In the genomic region with DNA sequence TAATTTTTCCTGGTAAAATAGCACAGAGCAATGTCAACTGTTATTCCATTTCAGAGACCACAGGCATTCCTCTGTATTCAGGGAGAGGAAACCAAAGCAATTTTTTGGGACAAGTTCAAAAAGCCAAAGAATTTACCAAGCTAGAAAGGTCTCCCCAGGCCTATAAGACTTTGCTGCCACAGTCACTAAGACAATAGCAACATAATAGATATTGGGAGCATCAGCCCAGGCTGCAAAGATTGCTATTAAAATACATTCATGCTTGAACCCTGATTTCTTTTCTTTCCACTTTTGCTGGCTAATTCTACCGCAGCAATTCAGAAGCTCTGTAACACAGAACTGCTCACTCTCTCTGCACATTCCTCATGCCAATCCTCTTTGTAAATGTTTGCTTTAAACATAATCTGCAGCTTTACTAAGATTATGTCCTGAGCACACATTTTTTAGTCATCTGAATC, we compare ENCODE assay signal across 13 cellular contexts.
A peak's percentile ranks its signal among the peaks of the same experiment; 100 is the strongest.
DNase-seq lines count a peak whose midpoint lies in the region; ATAC-seq, FAIRE-seq and TF ChIP-seq lines count a peak whose summit lies in the region.
"Had no signal": no experiment of that assay in that cellular context is flagged by ENCODE, and none has a peak within 500 bp of the region (broad histone marks: within the 10 kb centered on the region; RNA-seq: fewer than 3 reads in every experiment).

No MANE protein-coding gene starts in this region.

- H3K27me3 ChIP-seq in bronchial epithelial cell (ENCODE audit: control insufficient read depth, insufficient read depth, low read length), result no peaks in the 10 kb centered on the region

- H3K36me3 Mint-ChIP-seq in type B pancreatic cell, result no peaks in the 10 kb centered on the region
- H3K36me3 Mint-ChIP-seq: memory B cell had no signal

- WGBS in mesodermal cell (ENCODE audit: insufficient coverage in 2 of 2), 2 experiments, result 86 to 92% methylated on average over 1 of the region's 1 CpG

- H3K27me3 Mint-ChIP-seq in type B pancreatic cell, result no peaks in the 10 kb centered on the region
- H3K27me3 Mint-ChIP-seq: central memory CD8-positive, alpha-beta T cell; memory B cell had no signal

- FAIRE-seq in bronchial epithelial cell (lab: Jason Lieb, UNC), result no peak
- FAIRE-seq: G401.6 had no signal

- peak; percentile 78 for DNase-seq in LHCN-M2 (ENCODE audit: low read depth)
- DNase-seq in bronchial epithelial cell (ENCODE audit: low read depth), result peak; percentile 50
- no peak for DNase-seq in type B pancreatic cell (ENCODE audit: extremely low spot score, unreplicated experiment)
- DNase-seq in DMS114 treated with DMSO at 0.1 percent for 48 hours (lab: John Stamatoyannopoulos, UW; ENCODE audit: unreplicated experiment), result no peak
- no peak for DNase-seq in NCI-H187 treated with DMSO at 0.1 percent for 48 hours (lab: John Stamatoyannopoulos, UW)
- DNase-seq: NCI-H1048; NK-92 treated with Interleukin-12 subunit alpha and Interleukin-12 subunit beta, amount 100 ng/mL, for 24 hours had no signal

- no peak for ATAC-seq in HG02970 (IDR thresholded peaks at IDR 0.05; ENCODE audit: low FRiP score, unreplicated experiment)

- H3K4me1 ChIP-seq in mesodermal cell (ENCODE audit: control insufficient read depth, insufficient read depth, low read length, poor library complexity, severe bottlenecking), result peaks cover 36% of the 10 kb centered on the region

- H3K4me3 Mint-ChIP-seq in type B pancreatic cell, result no peak overlapping the region
- H3K4me3 Mint-ChIP-seq: central memory CD8-positive, alpha-beta T cell; memory B cell; T-helper 2 cell treated with Interferon-gamma antibody and Interleukin-4, amounts not matched to agents 5 μg/mL and 100 μg/mL, for 36 hours had no signal

- TF ChIP-seq CTCF in bronchial epithelial cell (IDR thresholded peaks at IDR 0.05; ENCODE audit: insufficient read depth, low read length, severe bottlenecking) (no peak), type B pancreatic cell (conservative IDR thresholded peaks at IDR 0.05) (no peak)

- no peaks in the 10 kb centered on the region for H3K9me3 Mint-ChIP-seq in type B pancreatic cell
- H3K9me3 Mint-ChIP-seq: central memory CD8-positive, alpha-beta T cell; memory B cell; T-helper 2 cell treated with Interferon-gamma antibody and Interleukin-4, amounts not matched to agents 5 μg/mL and 100 μg/mL, for 36 hours had no signal

- no peaks in the 10 kb centered on the region for H3K36me3 ChIP-seq in bronchial epithelial cell (ENCODE audit: control insufficient read depth, insufficient read depth, low read length)
- H3K36me3 ChIP-seq in mesodermal cell (ENCODE audit: control insufficient read depth, insufficient read depth, low read length), result no peaks in the 10 kb centered on the region

- peak overlapping the region; percentile 42 for H3K27ac Mint-ChIP-seq in type B pancreatic cell
- H3K27ac Mint-ChIP-seq: T-helper 2 cell treated with Interferon-gamma antibody and Interleukin-4, amounts not matched to agents 5 μg/mL and 100 μg/mL, for 36 hours had no signal

- peak overlapping the region; percentile 64 for H3K27ac ChIP-seq in mesodermal cell (ENCODE audit: low read depth, low read length, severe bottlenecking)

- H3K4me1 Mint-ChIP-seq in type B pancreatic cell (ENCODE audit: unreplicated experiment), result peaks cover 34% of the 10 kb centered on the region

- no peak overlapping the region for H3K4me3 ChIP-seq in bronchial epithelial cell (ENCODE audit: low read depth, low read length)
- H3K4me3 ChIP-seq in mesodermal cell (ENCODE audit: extremely low read depth, insufficient read depth, low read length, poor library complexity, severe bottlenecking), result peak overlapping the region; percentile 2

- no peaks in the 10 kb centered on the region for H3K9me3 ChIP-seq in mesodermal cell (ENCODE audit: control insufficient read depth, low read length)

Comparison
In these comparisons a context has a peak if more than half of its experiments do, and no peak if none do; other contexts are left out.
1. DNase-seq: peak in LHCN-M2 (single experiment) and bronchial epithelial cell (single experiment); none in type B pancreatic cell (single experiment), DMS114 treated with DMSO at 0.1 percent for 48 hours (single experiment) and NCI-H187 treated with DMSO at 0.1 percent for 48 hours (single experiment).